In genomic region chr17:4845128-4845527, GRCh38 we compare ENCODE assay signal across 22 cellular contexts. TPM values are rescaled to one million over a fixed set of nuclear protein-coding genes. Genes with fewer than 3 reads are reported as not detected.
DNase-seq lines count a peak whose midpoint lies in the region; ATAC-seq and TF ChIP-seq lines count a peak whose summit lies in the region.
"Had no signal": no experiment of that assay in that cellular context is flagged by ENCODE, and none has a peak within 500 bp of the region (broad histone marks: within the 10 kb centered on the region; RNA-seq: fewer than 3 reads in every experiment).

No MANE protein-coding gene starts in this region.

- intact Hi-C loops in heart left ventricle (cut with DNase I) = no loop called here
- intact Hi-C loops in left ventricle myocardium superior (cut with micrococcal nuclease) = no loop called here
- intact Hi-C loops in left lung (cut with DNase I) = no loop called here
- intact Hi-C loops in left colon (cut with DNase I, micrococcal nuclease) = no loop called here

- H3K27me3 ChIP-seq in heart left ventricle (no peaks in the 10 kb centered on the region), left lung (no peaks in the 10 kb centered on the region)
- H3K27me3 ChIP-seq: BLaER1 treated with 17β-estradiol and CSF1 and Interleukin-3, amounts not matched to agents 10 nM and 100 nM; SJCRH30; thyroid gland had no signal

- no peak for TF ChIP-seq CTCF in heart left ventricle (IDR thresholded peaks at IDR 0.05)
- TF ChIP-seq CTCF in left lung (IDR thresholded peaks at IDR 0.05) = no peak

- H3K4me1 ChIP-seq in heart left ventricle (peaks cover 0 to 74% (median 14%) of the 10 kb centered on the region in 12 donors), left lung (peaks cover 3 to 75% of the 10 kb centered on the region in 2 donors)
- H3K4me1 ChIP-seq: SJCRH30 had no signal

- H3K36me3 ChIP-seq in heart left ventricle = no peaks in the 10 kb centered on the region
- H3K36me3 ChIP-seq in left lung = no peaks in the 10 kb centered on the region
- H3K36me3 ChIP-seq: prostate gland, SJCRH30, thyroid gland had no signal

- H3K9me3 ChIP-seq in heart left ventricle (no peaks in the 10 kb centered on the region), left lung (no peaks in the 10 kb centered on the region)
- H3K9me3 ChIP-seq: BLaER1 treated with 17β-estradiol and CSF1 and Interleukin-3, amounts not matched to agents 10 nM and 100 nM; prostate gland; SJCRH30; thyroid gland had no signal

- no peak for DNase-seq in heart left ventricle
- DNase-seq in left ventricle myocardium superior = no peak
- DNase-seq in left lung = no peak
- DNase-seq in hippocampal formation (lab: John Stamatoyannopoulos, UW) = no peak
- DNase-seq in NCI-H526 treated with DMSO at 0.1 percent for 48 hours (lab: John Stamatoyannopoulos, UW) = no peak
- no peak for DNase-seq in left colon
- DNase-seq: 8988T; activated CD4-positive, CD25-positive, alpha-beta regulatory T cell treated with anti-CD3 and anti-CD28 coated beads, Interleukin-2, amount 50 U/mL, for 72 hours; effector CD4-positive, alpha-beta T cell; GF-D8; GM23248; immature natural killer cell; mammary epithelial cell; MM.1S; natural killer cell; NCI-H2029; SJCRH30; thyroid gland had no signal

- 86 to 91% (median 89%) methylated on average over 6 of the region's 6 CpGs for WGBS in heart left ventricle, 4 donors

- peak in 3 of 4 donors; percentile 7 to 51 (median 40) for ATAC-seq in heart left ventricle
- ATAC-seq in left ventricle myocardium superior = no peak
- peak; percentile 59 for ATAC-seq in left lung
- no peak for ATAC-seq in left colon
- ATAC-seq: activated T-helper 17 cell treated with anti-CD3 and anti-CD28 coated beads, Interleukin-2, amount 50 U/mL, for 72 hours; natural killer cell had no signal

- TF ChIP-seq POLR2A in heart left ventricle (IDR thresholded peaks at IDR 0.05) = no peak

- H3K4me3 ChIP-seq in heart left ventricle (no peak overlapping the region), left lung (no peak overlapping the region)
- H3K4me3 ChIP-seq: BLaER1 treated with 17β-estradiol and CSF1 and Interleukin-3, amounts not matched to agents 10 nM and 100 nM; GM23248; prostate gland; SJCRH30; smooth muscle cell; thyroid gland had no signal

- H3K27ac ChIP-seq in heart left ventricle = peak overlapping the region in 1 of 12 donors; percentile 67
- peak overlapping the region in 1 of 2 donors; percentile 81 for H3K27ac ChIP-seq in left lung
- H3K27ac ChIP-seq: GM23248, prostate gland, SJCRH30, thyroid gland had no signal

RNA-seq across cellular contexts. Expression of gene MINK1, which starts 12.0 kb away (rescaled TPM):
- 10 to 100 TPM; 23.1 to 55.8 (median 36.0) TPM for total RNA-seq in heart left ventricle
- 10 to 100 TPM; 24.8 to 28.4 TPM for polyA plus RNA-seq in heart left ventricle
- 52.2 TPM for total RNA-seq in left ventricle myocardium superior
- total RNA-seq in left lung = 10 to 100 TPM; 84.1 to 85.4 TPM
- 100 to 1,000 TPM; 193 to 205 TPM for total RNA-seq in left colon

RNA-seq across cellular contexts. Expression of gene PLD2, which starts 38.2 kb away (rescaled TPM):
- total RNA-seq in heart left ventricle = 10 to 100 TPM in 2 of 9 donors, 1 to 10 TPM in 7; 5.5 to 17.9 (median 8.5) TPM
- polyA plus RNA-seq in heart left ventricle = 1 to 10 TPM; 5.3 to 8.6 TPM
- total RNA-seq in left ventricle myocardium superior = 13.3 TPM
- total RNA-seq in left lung = 10 to 100 TPM; 30.0 to 34.7 TPM
- 10 to 100 TPM; 26.1 to 27.5 TPM for total RNA-seq in left colon

RNA-seq across cellular contexts. Expression of gene PSMB6, which starts 49.2 kb away (rescaled TPM):
- total RNA-seq in heart left ventricle (100 to 1,000 TPM; 143 to 320 (median 182) TPM), left ventricle myocardium superior (199 TPM), left lung (100 to 1,000 TPM; 102 to 129 TPM), left colon (10 to 100 TPM; 79.4 to 99.6 TPM)
- polyA plus RNA-seq in heart left ventricle = 100 to 1,000 TPM; 263 to 320 TPM

RNA-seq across cellular contexts. Expression of gene C17orf107, which starts 54.2 kb away (rescaled TPM):
- total RNA-seq in heart left ventricle (1 to 10 TPM in 1 of 9 donors, under 1 TPM in 8; 0.07 to 1.3 (median 0.43) TPM), left ventricle myocardium superior (0.64 TPM), left lung (1 to 10 TPM; 2.0 to 5.3 TPM), left colon (1 to 10 TPM; 1.3 to 1.8 TPM)
- under 1 TPM; 0.46 to 0.69 TPM for polyA plus RNA-seq in heart left ventricle

Comparison
In these comparisons a context has a peak if more than half of its experiments do, and no peak if none do; other contexts are left out.
1. ATAC-seq: peak in heart left ventricle (3 of 4) and left lung (single experiment); none in left ventricle myocardium superior (single experiment) and left colon (single experiment).